ENCODE assay signal across 1 cellular context in genomic region chr14:20454645-20455354, GRCh38.
TF ChIP-seq lines count a peak whose summit lies in the region.

Gene APEX1 (plus strand): TSS chr14:20455226. CDS start chr14:20455646, 420 bp downstream.
Gene OSGEP (minus strand): TSS chr14:20454812. CDS start chr14:20454683, 129 bp downstream.

TF ChIP-seq in HepG2, 621 proteins besides CTCF, POLR2A, EP300 and RAD21 (continued from another document and continues in another):
- TF ChIP-seq DNMT3B (CRISPR knock-in tag; conservative IDR thresholded peaks at IDR 0.05) (no peak), KAT2B (IDR thresholded peaks at IDR 0.05; ENCODE audit: borderline replicate concordance, low read depth, low read length) (no peak), ARID3A (IDR thresholded peaks at IDR 0.05; ENCODE audit: low read depth, low read length) (0 out of 2 replicates have a peak, but pooled peaks have one; percentile 24), ZNF121 (CRISPR knock-in tag; IDR thresholded peaks at IDR 0.05) (no peak), KMT2B (CRISPR knock-in tag; IDR thresholded peaks at IDR 0.05) (peak; percentile 67), SPEN (CRISPR knock-in tag; IDR thresholded peaks at IDR 0.05; ENCODE audit: low read depth) (peak; percentile 92), ZNF552 (CRISPR knock-in tag; IDR thresholded peaks at IDR 0.05; ENCODE audit: borderline replicate concordance) (0 out of 2 replicates have a peak, but pooled peaks have one; percentile 87), ZNF143 (CRISPR knock-in tag; IDR thresholded peaks at IDR 0.05) (peak; percentile 10; the same call in 1 of the 2 replicates), ZSCAN29 (CRISPR knock-in tag; conservative IDR thresholded peaks at IDR 0.05) (peak; percentile 81; the same call in 1 of the 2 replicates), CEBPB (IDR thresholded peaks at IDR 0.05; ENCODE audit: borderline replicate concordance, low read depth, low read length) (no peak), ATF1 (CRISPR knock-in tag; IDR thresholded peaks at IDR 0.05) (peak; percentile 78; the same call in 1 of the 2 replicates), ZNF747 (CRISPR knock-in tag; IDR thresholded peaks at IDR 0.05; ENCODE audit: borderline replicate concordance) (peak; percentile 84; the same call in 1 of the 2 replicates), PHF8 (CRISPR knock-in tag; IDR thresholded peaks at IDR 0.05) (peak; percentile 91), ZNF761 (CRISPR knock-in tag; conservative IDR thresholded peaks at IDR 0.05) (peak; percentile 69; the same call in 1 of the 2 replicates), SCMH1 (CRISPR knock-in tag; IDR thresholded peaks at IDR 0.05; ENCODE audit: borderline replicate concordance) (no peak), NAIF1 (CRISPR knock-in tag; IDR thresholded peaks at IDR 0.05; ENCODE audit: borderline replicate concordance) (no peak), ZNF12 (CRISPR knock-in tag; IDR thresholded peaks at IDR 0.05) (no peak; the same call in 1 of the 2 replicates), ZFAT (CRISPR knock-in tag; conservative IDR thresholded peaks at IDR 0.05) (no peak), ZC3H4 (CRISPR knock-in tag; IDR thresholded peaks at IDR 0.05; ENCODE audit: borderline replicate concordance) (0 out of 2 replicates have a peak, but pooled peaks have one; percentile 76), ZNF10 (CRISPR knock-in tag; IDR thresholded peaks at IDR 0.05; ENCODE audit: borderline replicate concordance, low read depth) (no peak), ZNF547 (CRISPR knock-in tag; IDR thresholded peaks at IDR 0.05) (peak; percentile 78; the same call in 1 of the 2 replicates), FOXA3 (CRISPR knock-in tag; IDR thresholded peaks at IDR 0.05) (peak; percentile 39; the same call in 1 of the 2 replicates), PPARG (CRISPR knock-in tag; conservative IDR thresholded peaks at IDR 0.05) (peak; percentile 54; the same call in 1 of the 2 replicates), GABPA (IDR thresholded peaks at IDR 0.05; ENCODE audit: low read depth, low read length) (no peak), GABPA (CRISPR knock-in tag; IDR thresholded peaks at IDR 0.05; ENCODE audit: low read depth) (no peak; the same call in none of the 2 replicates), ONECUT2 (CRISPR knock-in tag; IDR thresholded peaks at IDR 0.05) (no peak), MTF1 (CRISPR knock-in tag; IDR thresholded peaks at IDR 0.05) (no peak), ZBTB7B (CRISPR knock-in tag; IDR thresholded peaks at IDR 0.05) (peak; percentile 63), PRDM4 (CRISPR knock-in tag; IDR thresholded peaks at IDR 0.05; ENCODE audit: borderline replicate concordance) (no peak; the same call in 1 of the 2 replicates), ZNF576 (CRISPR knock-in tag; IDR thresholded peaks at IDR 0.05) (no peak; the same call in 1 of the 2 replicates), CREBL2 (CRISPR knock-in tag; IDR thresholded peaks at IDR 0.05; ENCODE audit: borderline replicate concordance) (peak; percentile 81; the same call in 1 of the 2 replicates), GFI1 (CRISPR knock-in tag; IDR thresholded peaks at IDR 0.05; ENCODE audit: borderline replicate concordance) (no peak; the same call in 1 of the 2 replicates), RARA (CRISPR knock-in tag; IDR thresholded peaks at IDR 0.05) (no peak; the same call in 1 of the 2 replicates), SMAD3 (CRISPR knock-in tag; IDR thresholded peaks at IDR 0.05) (peak; percentile 81)
- TF ChIP-seq, protein P1, sequence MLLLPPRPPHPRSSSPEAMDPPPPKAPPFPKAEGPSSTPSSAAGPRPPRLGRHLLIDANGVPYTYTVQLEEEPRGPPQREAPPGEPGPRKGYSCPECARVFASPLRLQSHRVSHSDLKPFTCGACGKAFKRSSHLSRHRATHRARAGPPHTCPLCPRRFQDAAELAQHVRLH (CRISPR knock-in tag; IDR thresholded peaks at IDR 0.05; ENCODE audit: borderline replicate concordance, low read depth): peak; percentile 70
- TF ChIP-seq, protein P2, sequence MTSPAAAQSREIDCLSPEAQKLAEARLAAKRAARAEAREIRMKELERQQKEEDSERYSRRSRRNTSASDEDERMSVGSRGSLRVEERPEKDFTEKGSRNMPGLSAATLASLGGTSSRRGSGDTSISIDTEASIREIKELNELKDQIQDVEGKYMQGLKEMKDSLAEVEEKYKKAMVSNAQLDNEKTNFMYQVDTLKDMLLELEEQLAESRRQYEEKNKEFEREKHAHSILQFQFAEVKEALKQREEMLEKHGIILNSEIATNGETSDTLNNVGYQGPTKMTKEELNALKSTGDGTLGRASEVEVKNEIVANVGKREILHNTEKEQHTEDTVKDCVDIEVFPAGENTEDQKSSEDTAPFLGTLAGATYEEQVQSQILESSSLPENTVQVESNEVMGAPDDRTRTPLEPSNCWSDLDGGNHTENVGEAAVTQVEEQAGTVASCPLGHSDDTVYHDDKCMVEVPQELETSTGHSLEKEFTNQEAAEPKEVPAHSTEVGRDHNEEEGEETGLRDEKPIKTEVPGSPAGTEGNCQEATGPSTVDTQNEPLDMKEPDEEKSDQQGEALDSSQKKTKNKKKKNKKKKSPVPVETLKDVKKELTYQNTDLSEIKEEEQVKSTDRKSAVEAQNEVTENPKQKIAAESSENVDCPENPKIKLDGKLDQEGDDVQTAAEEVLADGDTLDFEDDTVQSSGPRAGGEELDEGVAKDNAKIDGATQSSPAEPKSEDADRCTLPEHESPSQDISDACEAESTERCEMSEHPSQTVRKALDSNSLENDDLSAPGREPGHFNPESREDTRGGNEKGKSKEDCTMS (CRISPR knock-in tag; conservative IDR thresholded peaks at IDR 0.05): no peak
- TF ChIP-seq, protein P3, sequence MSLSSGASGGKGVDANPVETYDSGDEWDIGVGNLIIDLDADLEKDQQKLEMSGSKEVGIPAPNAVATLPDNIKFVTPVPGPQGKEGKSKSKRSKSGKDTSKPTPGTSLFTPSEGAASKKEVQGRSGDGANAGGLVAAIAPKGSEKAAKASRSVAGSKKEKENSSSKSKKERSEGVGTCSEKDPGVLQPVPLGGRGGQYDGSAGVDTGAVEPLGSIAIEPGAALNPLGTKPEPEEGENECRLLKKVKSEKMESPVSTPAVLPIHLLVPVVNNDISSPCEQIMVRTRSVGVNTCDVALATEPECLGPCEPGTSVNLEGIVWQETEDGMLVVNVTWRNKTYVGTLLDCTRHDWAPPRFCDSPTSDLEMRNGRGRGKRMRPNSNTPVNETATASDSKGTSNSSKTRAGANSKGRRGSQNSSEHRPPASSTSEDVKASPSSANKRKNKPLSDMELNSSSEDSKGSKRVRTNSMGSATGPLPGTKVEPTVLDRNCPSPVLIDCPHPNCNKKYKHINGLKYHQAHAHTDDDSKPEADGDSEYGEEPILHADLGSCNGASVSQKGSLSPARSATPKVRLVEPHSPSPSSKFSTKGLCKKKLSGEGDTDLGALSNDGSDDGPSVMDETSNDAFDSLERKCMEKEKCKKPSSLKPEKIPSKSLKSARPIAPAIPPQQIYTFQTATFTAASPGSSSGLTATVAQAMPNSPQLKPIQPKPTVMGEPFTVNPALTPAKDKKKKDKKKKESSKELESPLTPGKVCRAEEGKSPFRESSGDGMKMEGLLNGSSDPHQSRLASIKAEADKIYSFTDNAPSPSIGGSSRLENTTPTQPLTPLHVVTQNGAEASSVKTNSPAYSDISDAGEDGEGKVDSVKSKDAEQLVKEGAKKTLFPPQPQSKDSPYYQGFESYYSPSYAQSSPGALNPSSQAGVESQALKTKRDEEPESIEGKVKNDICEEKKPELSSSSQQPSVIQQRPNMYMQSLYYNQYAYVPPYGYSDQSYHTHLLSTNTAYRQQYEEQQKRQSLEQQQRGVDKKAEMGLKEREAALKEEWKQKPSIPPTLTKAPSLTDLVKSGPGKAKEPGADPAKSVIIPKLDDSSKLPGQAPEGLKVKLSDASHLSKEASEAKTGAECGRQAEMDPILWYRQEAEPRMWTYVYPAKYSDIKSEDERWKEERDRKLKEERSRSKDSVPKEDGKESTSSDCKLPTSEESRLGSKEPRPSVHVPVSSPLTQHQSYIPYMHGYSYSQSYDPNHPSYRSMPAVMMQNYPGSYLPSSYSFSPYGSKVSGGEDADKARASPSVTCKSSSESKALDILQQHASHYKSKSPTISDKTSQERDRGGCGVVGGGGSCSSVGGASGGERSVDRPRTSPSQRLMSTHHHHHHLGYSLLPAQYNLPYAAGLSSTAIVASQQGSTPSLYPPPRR (CRISPR knock-in tag; IDR thresholded peaks at IDR 0.05; ENCODE audit: borderline replicate concordance): peak; percentile 59; the same call in 1 of the 2 replicates
- TF ChIP-seq, protein P4, sequence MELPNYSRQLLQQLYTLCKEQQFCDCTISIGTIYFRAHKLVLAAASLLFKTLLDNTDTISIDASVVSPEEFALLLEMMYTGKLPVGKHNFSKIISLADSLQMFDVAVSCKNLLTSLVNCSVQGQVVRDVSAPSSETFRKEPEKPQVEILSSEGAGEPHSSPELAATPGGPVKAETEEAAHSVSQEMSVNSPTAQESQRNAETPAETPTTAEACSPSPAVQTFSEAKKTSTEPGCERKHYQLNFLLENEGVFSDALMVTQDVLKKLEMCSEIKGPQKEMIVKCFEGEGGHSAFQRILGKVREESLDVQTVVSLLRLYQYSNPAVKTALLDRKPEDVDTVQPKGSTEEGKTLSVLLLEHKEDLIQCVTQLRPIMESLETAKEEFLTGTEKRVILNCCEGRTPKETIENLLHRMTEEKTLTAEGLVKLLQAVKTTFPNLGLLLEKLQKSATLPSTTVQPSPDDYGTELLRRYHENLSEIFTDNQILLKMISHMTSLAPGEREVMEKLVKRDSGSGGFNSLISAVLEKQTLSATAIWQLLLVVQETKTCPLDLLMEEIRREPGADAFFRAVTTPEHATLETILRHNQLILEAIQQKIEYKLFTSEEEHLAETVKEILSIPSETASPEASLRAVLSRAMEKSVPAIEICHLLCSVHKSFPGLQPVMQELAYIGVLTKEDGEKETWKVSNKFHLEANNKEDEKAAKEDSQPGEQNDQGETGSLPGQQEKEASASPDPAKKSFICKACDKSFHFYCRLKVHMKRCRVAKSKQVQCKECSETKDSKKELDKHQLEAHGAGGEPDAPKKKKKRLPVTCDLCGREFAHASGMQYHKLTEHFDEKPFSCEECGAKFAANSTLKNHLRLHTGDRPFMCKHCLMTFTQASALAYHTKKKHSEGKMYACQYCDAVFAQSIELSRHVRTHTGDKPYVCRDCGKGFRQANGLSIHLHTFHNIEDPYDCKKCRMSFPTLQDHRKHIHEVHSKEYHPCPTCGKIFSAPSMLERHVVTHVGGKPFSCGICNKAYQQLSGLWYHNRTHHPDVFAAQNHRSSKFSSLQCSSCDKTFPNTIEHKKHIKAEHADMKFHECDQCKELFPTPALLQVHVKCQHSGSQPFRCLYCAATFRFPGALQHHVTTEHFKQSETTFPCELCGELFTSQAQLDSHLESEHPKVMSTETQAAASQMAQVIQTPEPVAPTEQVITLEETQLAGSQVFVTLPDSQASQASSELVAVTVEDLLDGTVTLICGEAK (IDR thresholded peaks at IDR 0.05): no peak
- TF ChIP-seq, protein P4 (CRISPR knock-in tag; IDR thresholded peaks at IDR 0.05): peak; percentile 67; the same call in 1 of the 2 replicates
